In genomic region chr11:117017456-117017855, GRCh38 we compare ENCODE assay signal across 21 cellular contexts.
DNase-seq lines count a peak whose midpoint lies in the region; ATAC-seq, FAIRE-seq and TF ChIP-seq lines count a peak whose summit lies in the region.
"Had no signal": no experiment of that assay in that cellular context is flagged by ENCODE, and none has a peak within 500 bp of the region (broad histone marks: within the 10 kb centered on the region; RNA-seq: fewer than 3 reads in every experiment).

No MANE protein-coding gene starts in this region.

- TF ChIP-seq CTCF in K562 (IDR thresholded peaks at IDR 0.05 in 2 of 3, conservative IDR thresholded peaks at IDR 0.05 in 1 of 3; ENCODE audit: insufficient read depth in 2 of 3, low read depth in 1 of 3, low read length in 3 of 3), result no peak
- no peak for TF ChIP-seq CTCF in foreskin keratinocyte (conservative IDR thresholded peaks at IDR 0.05)
- no peak for TF ChIP-seq CTCF in right atrium auricular region (IDR thresholded peaks at IDR 0.05)

- POLR2A ChIA-PET in K562 (lab: Yijun Ruan, JAX), result interaction anchor here (1.0 kb wide), 1 partner anchor 20 kb away, joined by 3 read pairs; no protein-coding TSS in a partner anchor

- no peak for TF ChIP-seq RAD21 in K562 (CRISPR knock-in tag; conservative IDR thresholded peaks at IDR 0.05 in 1 of 2, IDR thresholded peaks at IDR 0.05 in 1 of 2)

- peaks cover 39% of the 10 kb centered on the region for H3K4me1 Mint-ChIP-seq in activated naive CD8-positive, alpha-beta T cell (ENCODE audit: low read depth)
- H3K4me1 Mint-ChIP-seq in activated naive CD8-positive, alpha-beta T cell treated with anti-CD3 and anti-CD28 coated beads for 36 hours, result peaks cover 43% of the 10 kb centered on the region

- CTCF ChIA-PET in K562 (lab: Yijun Ruan, JAX; ENCODE audit: low intra/inter-chr PET ratio), result no interaction called here

- no TSS peak for BruUV-seq in K562 (replicated peaks; lab: Mats Ljungman, UMichigan)

- H2AFZ ChIP-seq in K562 (ENCODE audit: low read depth, low read length), result no peak overlapping the region

- no peak overlapping the region for H3K9ac ChIP-seq in K562 (ENCODE audit: insufficient read depth in 1 of 2, low read depth in 2 of 2, low read length in 2 of 2)
- H3K9ac ChIP-seq: BLaER1 had no signal

- H3K36me3 Mint-ChIP-seq in activated naive CD8-positive, alpha-beta T cell, result peaks cover 12% of the 10 kb centered on the region
- peaks cover 5% of the 10 kb centered on the region for H3K36me3 Mint-ChIP-seq in activated naive CD8-positive, alpha-beta T cell treated with anti-CD3 and anti-CD28 coated beads for 36 hours

- peaks cover 35% of the 10 kb centered on the region for H3K79me2 ChIP-seq in K562 (ENCODE audit: control insufficient read depth, insufficient read depth, low read length)

- no peak for FAIRE-seq in K562 (lab: Jason Lieb, UNC)
- FAIRE-seq: A204.1, GM12891, HepG2 had no signal

- H4K20me1 ChIP-seq in K562 (replicated peaks; ENCODE audit: control insufficient read depth, insufficient read depth, low read length), result peaks cover 14% of the 10 kb centered on the region

- intact Hi-C loops in K562 (cut with micrococcal nuclease) (no loop called here), right cardiac atrium (cut with DNase I) (no loop called here)

- DNase-seq in activated naive CD8-positive, alpha-beta T cell treated with anti-CD3 and anti-CD28 coated beads for 36 hours, result no peak
- DNase-seq in K562 (ENCODE audit: extremely low read depth in 1 of 4, low spot score in 3 of 4) (no peak), foreskin keratinocyte (peak in 1 of 2 donors; percentile 35), right atrium auricular region (ENCODE audit: low spot score) (no peak), right cardiac atrium (no peak), hepatic stellate cell (ENCODE audit: low spot score) (no peak), H7 (no peak)
- DNase-seq: CD4-positive, alpha-beta memory T cell; DMS153; GOT3; KG1; NCI-H1417; NCI-H187 treated with DMSO at 0.1 percent for 48 hours; NCI-H345; NCI-H524 treated with DMSO at 0.1 percent for 48 hours; Right ventricle myocardium superior had no signal

- no peak overlapping the region for H3K4me3 Mint-ChIP-seq in activated naive CD8-positive, alpha-beta T cell
- H3K4me3 Mint-ChIP-seq in activated naive CD8-positive, alpha-beta T cell treated with anti-CD3 and anti-CD28 coated beads for 36 hours, result no peak overlapping the region

- TF ChIP-seq POLR2A in K562 (conservative IDR thresholded peaks at IDR 0.05), result no peak

- H3K4me1 ChIP-seq in K562 (replicated peaks in 1 of 2; ENCODE audit: control insufficient read depth in 2 of 2, insufficient read depth in 2 of 2, low read length in 2 of 2) (peaks cover 0 to 21% of the 10 kb centered on the region in 2 experiments; a peak in 3 of 5 replicates), foreskin keratinocyte (peaks cover 3% of the 10 kb centered on the region), right atrium auricular region (peaks cover 0 to 23% of the 10 kb centered on the region in 2 donors), right cardiac atrium (ENCODE audit: control insufficient read depth, insufficient read depth, low read length) (peaks cover 10% of the 10 kb centered on the region)

- H3K4me2 ChIP-seq in K562 (ENCODE audit: insufficient read depth, low read length), result no peak overlapping the region
- H3K4me2 ChIP-seq: BLaER1 had no signal

- TF ChIP-seq EP300 in K562 (IDR thresholded peaks at IDR 0.05; ENCODE audit: low read length), result no peak

- in situ Hi-C loops in K562 (cut with MboI), result no loop called here

- no peaks in the 10 kb centered on the region for H3K9me1 ChIP-seq in K562 (ENCODE audit: control insufficient read depth, insufficient read depth, low read length)

- no peaks in the 10 kb centered on the region for H3K9me3 ChIP-seq in K562 (replicated peaks; ENCODE audit: control insufficient read depth, insufficient read depth, low read depth, low read length)
- H3K9me3 ChIP-seq in right atrium auricular region, result no peaks in the 10 kb centered on the region
- no peaks in the 10 kb centered on the region for H3K9me3 ChIP-seq in right cardiac atrium (ENCODE audit: control insufficient read depth, low read length)

- no peaks in the 10 kb centered on the region for H3K27me3 Mint-ChIP-seq in activated naive CD8-positive, alpha-beta T cell
- no peaks in the 10 kb centered on the region for H3K27me3 Mint-ChIP-seq in activated naive CD8-positive, alpha-beta T cell treated with anti-CD3 and anti-CD28 coated beads for 36 hours
- H3K27me3 Mint-ChIP-seq: CD4-positive, alpha-beta memory T cell had no signal

- ATAC-seq in K562 (no peak), foreskin keratinocyte (peak; percentile 57), right cardiac atrium (no peak)
- ATAC-seq: HepG2 had no signal

- H3K27me3 ChIP-seq in K562 (ENCODE audit: control insufficient read depth in 2 of 2, insufficient read depth in 2 of 2, low read length in 2 of 2) (no peaks in the 10 kb centered on the region), foreskin keratinocyte (no peaks in the 10 kb centered on the region), right atrium auricular region (no peaks in the 10 kb centered on the region), right cardiac atrium (ENCODE audit: control insufficient read depth, insufficient read depth) (no peaks in the 10 kb centered on the region), H7 (ENCODE audit: control insufficient read depth, insufficient read depth, low read length) (no peaks in the 10 kb centered on the region)
- H3K27me3 ChIP-seq: BLaER1 had no signal

- WGBS in K562 (ENCODE audit: insufficient coverage, low coverage, missing lambda C conversion rate), result 71% methylated on average over 1 of the region's 1 CpG
- 98% methylated on average over 1 of the region's 1 CpG for WGBS in right cardiac atrium

- H3K4me3 ChIP-seq in K562, result no peak overlapping the region
- no peak overlapping the region for H3K4me3 ChIP-seq in right atrium auricular region
- no peak overlapping the region for H3K4me3 ChIP-seq in right cardiac atrium (ENCODE audit: low read length)
- H3K4me3 ChIP-seq in H7 (ENCODE audit: insufficient read depth, low read depth, low read length), result no peak overlapping the region
- H3K4me3 ChIP-seq: BLaER1 had no signal

- H3K27ac ChIP-seq in K562 (ENCODE audit: extremely low read depth, low read depth, low read length) (no peak overlapping the region), foreskin keratinocyte (no peak overlapping the region), right atrium auricular region (no peak overlapping the region), right cardiac atrium (ENCODE audit: low read length) (no peak overlapping the region)
- H3K27ac ChIP-seq: BLaER1 had no signal

- no peaks in the 10 kb centered on the region for H3K9me3 Mint-ChIP-seq in activated naive CD8-positive, alpha-beta T cell (ENCODE audit: low read depth)
- peaks cover 2% of the 10 kb centered on the region for H3K9me3 Mint-ChIP-seq in activated naive CD8-positive, alpha-beta T cell treated with anti-CD3 and anti-CD28 coated beads for 36 hours
- H3K9me3 Mint-ChIP-seq: CD4-positive, alpha-beta memory T cell had no signal

- H3K36me3 ChIP-seq in K562 (ENCODE audit: control insufficient read depth, insufficient read depth, low read length) (no peaks in the 10 kb centered on the region), right atrium auricular region (no peaks in the 10 kb centered on the region), H7 (replicated peaks; ENCODE audit: control insufficient read depth, insufficient read depth, low read length) (no peaks in the 10 kb centered on the region)

- peak overlapping the region; percentile 6 for H3K27ac Mint-ChIP-seq in activated naive CD8-positive, alpha-beta T cell
- no peak overlapping the region for H3K27ac Mint-ChIP-seq in activated naive CD8-positive, alpha-beta T cell treated with anti-CD3 and anti-CD28 coated beads for 36 hours

TF ChIP-seq in K562, 482 proteins besides CTCF, POLR2A, EP300 and RAD21:
- no peak for TF ChIP-seq HDAC8 (tag; IDR thresholded peaks at IDR 0.05)
- TF ChIP-seq ZNF507 (tag; conservative IDR thresholded peaks at IDR 0.05), result 0 out of 2 replicates have a peak, but pooled peaks have one; percentile 8
TF ChIP-seq in K562: peak in this region for 1.
